Comparison of ENCODE assay signal across 15 cellular contexts in the genomic region with DNA sequence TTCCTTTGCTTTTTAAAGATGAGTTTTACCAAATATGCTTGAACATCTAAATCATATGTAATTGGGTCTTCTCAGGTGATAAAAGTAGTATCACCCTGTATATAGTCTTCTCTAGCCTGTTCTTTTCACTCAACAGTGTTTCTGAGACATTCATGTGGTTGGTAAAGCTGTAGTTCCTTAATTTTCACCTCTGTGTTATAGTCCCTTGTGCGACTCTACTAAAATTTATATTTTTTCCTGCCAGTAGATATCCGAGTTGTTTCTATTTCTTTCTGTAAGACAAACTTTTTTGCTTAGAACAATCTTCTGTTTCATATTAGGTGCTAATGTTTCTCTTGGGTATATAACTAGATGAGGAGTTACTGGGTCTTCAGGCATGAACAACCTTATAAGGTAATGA.
"Had no signal": no experiment of that assay in that cellular context is flagged by ENCODE, and none has a peak within 500 bp of the region (broad histone marks: within the 10 kb centered on the region; RNA-seq: fewer than 3 reads in every experiment).

No MANE protein-coding gene starts in this region.

- H3K4me3 ChIP-seq: body of pancreas, colonic mucosa, lung, pancreas, tibial artery, uterus had no signal

- H3K36me3 Mint-ChIP-seq: activated naive CD8-positive, alpha-beta T cell treated with anti-CD3 and anti-CD28 coated beads for 36 hours; stimulated activated effector memory CD8-positive, alpha-beta T cell treated with anti-CD3 and anti-CD28 coated beads, Interleukin-12 subunit alpha, Interleukin-12 subunit beta, amount 100 ng/mL, for 72 hours had no signal

- H3K4me3 Mint-ChIP-seq: activated CD4-positive, alpha-beta T cell treated with anti-CD3 and anti-CD28 coated beads for 36 hours; activated naive CD8-positive, alpha-beta T cell treated with anti-CD3 and anti-CD28 coated beads for 36 hours; activated T-helper 1 cell treated with anti-CD3 and anti-CD28 coated beads, Interleukin-12 subunit alpha, Interleukin-12 subunit beta, Interleukin-2, Interleukin-4 antibody, amounts not matched to agents 30 ng/mL and 10 ng/mL and 1 ng/mL, durations not matched to agents 14 hours and 24 hours and 36 hours; stimulated activated effector memory CD8-positive, alpha-beta T cell treated with anti-CD3 and anti-CD28 coated beads, Interleukin-12 subunit alpha, Interleukin-12 subunit beta, amount 100 ng/mL, for 72 hours had no signal

- H3K4me1 ChIP-seq: uterus had no signal

- H3K27ac Mint-ChIP-seq: activated CD4-positive, alpha-beta T cell treated with anti-CD3 and anti-CD28 coated beads for 36 hours; activated naive CD8-positive, alpha-beta T cell treated with anti-CD3 and anti-CD28 coated beads for 36 hours; activated T-helper 1 cell treated with anti-CD3 and anti-CD28 coated beads, Interleukin-12 subunit alpha, Interleukin-12 subunit beta, Interleukin-2, Interleukin-4 antibody, amounts not matched to agents 30 ng/mL and 10 ng/mL and 1 ng/mL, durations not matched to agents 14 hours and 24 hours and 36 hours; stimulated activated effector memory CD8-positive, alpha-beta T cell treated with anti-CD3 and anti-CD28 coated beads, Interleukin-12 subunit alpha, Interleukin-12 subunit beta, amount 100 ng/mL, for 72 hours had no signal

- H3K9me3 ChIP-seq: body of pancreas, colonic mucosa, pancreas, tibial artery, uterus had no signal

- ATAC-seq: activated CD4-positive, alpha-beta T cell treated with anti-CD3 and anti-CD28 coated beads for 36 hours; body of pancreas; esophagus mucosa; pancreas; stimulated activated effector memory CD8-positive, alpha-beta T cell treated with anti-CD3 and anti-CD28 coated beads, Interleukin-12 subunit alpha, Interleukin-12 subunit beta, amount 100 ng/mL, for 72 hours had no signal

- H3K27me3 ChIP-seq: body of pancreas, colonic mucosa, pancreas, tibial artery, uterus had no signal

- H3K27ac ChIP-seq: body of pancreas, colonic mucosa, pancreas, tibial artery, uterus, WERI-Rb-1 had no signal

- DNase-seq: activated CD4-positive, alpha-beta T cell treated with anti-CD3 and anti-CD28 coated beads for 36 hours; activated CD8-positive, alpha-beta memory T cell treated with anti-CD3 and anti-CD28 coated beads, Interleukin-2, amount 50 U/mL, for 48 hours; activated naive CD8-positive, alpha-beta T cell treated with anti-CD3 and anti-CD28 coated beads for 36 hours; body of pancreas; colonic mucosa; islet precursor cell; pancreas; T1000; tibial artery; uterus; WERI-Rb-1 had no signal

- H3K9me3 Mint-ChIP-seq: activated naive CD8-positive, alpha-beta T cell treated with anti-CD3 and anti-CD28 coated beads for 36 hours; activated T-helper 1 cell treated with anti-CD3 and anti-CD28 coated beads, Interleukin-12 subunit alpha, Interleukin-12 subunit beta, Interleukin-2, Interleukin-4 antibody, amounts not matched to agents 30 ng/mL and 10 ng/mL and 1 ng/mL, durations not matched to agents 14 hours and 24 hours and 36 hours; stimulated activated effector memory CD8-positive, alpha-beta T cell treated with anti-CD3 and anti-CD28 coated beads, Interleukin-12 subunit alpha, Interleukin-12 subunit beta, amount 100 ng/mL, for 72 hours had no signal

- H3K27me3 Mint-ChIP-seq: activated CD4-positive, alpha-beta T cell treated with anti-CD3 and anti-CD28 coated beads for 36 hours; activated naive CD8-positive, alpha-beta T cell treated with anti-CD3 and anti-CD28 coated beads for 36 hours had no signal

- H3K36me3 ChIP-seq: colonic mucosa, pancreas, tibial artery, uterus, WERI-Rb-1 had no signal
